ENCODE assay signal across 27 cellular contexts in the genomic region with DNA sequence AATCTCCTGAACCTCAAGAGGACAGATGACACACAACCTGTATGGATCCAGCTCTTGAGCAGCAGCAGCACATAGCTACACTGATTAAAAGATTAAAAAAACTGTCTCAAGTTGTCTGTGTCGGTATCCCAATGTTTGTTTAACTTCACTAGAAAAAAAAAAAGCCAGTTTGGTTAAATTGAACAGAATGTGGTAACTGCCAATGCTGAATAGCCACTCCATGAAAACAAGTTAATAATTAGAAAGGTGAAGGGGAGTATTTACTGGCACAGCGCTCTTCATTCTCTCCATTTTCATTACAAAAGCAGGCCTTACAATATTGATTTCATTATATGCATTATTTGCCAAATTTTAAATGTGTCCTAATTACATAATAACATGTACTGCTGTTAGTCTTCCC. TPM values are rescaled to one million over a fixed set of nuclear protein-coding genes. Genes with fewer than 3 reads are reported as not detected.
DNase-seq lines count a peak whose midpoint lies in the region; ATAC-seq, FAIRE-seq and TF ChIP-seq lines count a peak whose summit lies in the region.
"Had no signal": no experiment of that assay in that cellular context is flagged by ENCODE, and none has a peak within 500 bp of the region (broad histone marks: within the 10 kb centered on the region; RNA-seq: fewer than 3 reads in every experiment).

No MANE protein-coding gene starts in this region.

- TF ChIP-seq RAD21 in HepG2 (CRISPR knock-in tag; IDR thresholded peaks at IDR 0.05): no peak

- H3K4me2 ChIP-seq in HepG2 (ENCODE audit: low read depth, low read length): no peak overlapping the region

- peak overlapping the region; percentile 66 for H3K27ac Mint-ChIP-seq in activated CD4-positive, alpha-beta T cell treated with anti-CD3 and anti-CD28 coated beads for 36 hours
- H3K27ac Mint-ChIP-seq in stimulated activated naive CD8-positive, alpha-beta T cell treated with anti-CD3 and anti-CD28 coated beads, Interleukin-15, Interleukin-2, amounts not matched to agents 100 ng/mL and 50 ng/mL, for 24 hours: peak overlapping the region; percentile 21
- H3K27ac Mint-ChIP-seq in stimulated activated naive CD8-positive, alpha-beta T cell treated with anti-CD3 and anti-CD28 coated beads, Interleukin-15, amount 100 ng/mL, for 72 hours: peak overlapping the region in 1 of 2 donors; percentile 77
- peak overlapping the region; percentile 65 for H3K27ac Mint-ChIP-seq in stimulated activated naive B cell treated with anti-CD40 and anti-IgM and Interleukin-4, amounts not matched to agents 10 μg/mL and 1 μg/mL and 100 μg/mL, for 72 hours
- H3K27ac Mint-ChIP-seq: CD8-positive, alpha-beta T cell had no signal

- in situ Hi-C loops in HepG2 (cut with HindIII; ENCODE audit: extremely low pct_ligation_motif_present, low pct_unique_long_range_greater_than_20kb): no loop called here

- peaks cover 21 to 80% of the 10 kb centered on the region in 2 experiments for H3K36me3 ChIP-seq in HepG2 (replicated peaks in 1 of 2; ENCODE audit: control insufficient read depth in 1 of 2, insufficient read depth in 2 of 2, low read length in 2 of 2)
- H3K36me3 ChIP-seq in upper lobe of left lung: peaks cover 3 to 87% (median 46%) of the 10 kb centered on the region in 4 donors
- H3K36me3 ChIP-seq: uterus had no signal

- H3K27ac ChIP-seq in HepG2 (ENCODE audit: extremely low read length, insufficient read depth, low read length): no peak overlapping the region
- H3K27ac ChIP-seq in upper lobe of left lung: no peak overlapping the region
- H3K27ac ChIP-seq: brain microvascular endothelial cell, gastroesophageal sphincter, SJCRH30, skin epidermis, uterus had no signal

- CTCF ChIA-PET in activated CD4-positive, alpha-beta T cell treated with anti-CD3 and anti-CD28 coated beads for 36 hours (lab: Charles Lee): interaction anchor here (1.1 kb wide), 1 partner anchor 11 kb away, joined by 4 read pairs; no protein-coding TSS in a partner anchor
- CTCF ChIA-PET in HepG2 (lab: Yijun Ruan, JAX; ENCODE audit: low intra/inter-chr PET ratio, low total read pairs): no interaction called here

- TF ChIP-seq EP300 in HepG2 (IDR thresholded peaks at IDR 0.05; ENCODE audit: low read depth in 2 of 2, low read length in 2 of 2) (no peak), HepG2 (CRISPR knock-in tag; IDR thresholded peaks at IDR 0.05; ENCODE audit: borderline replicate concordance) (no peak), upper lobe of left lung (IDR thresholded peaks at IDR 0.05) (no peak)

- ATAC-seq in activated CD4-positive, alpha-beta T cell treated with anti-CD3 and anti-CD28 coated beads for 36 hours: no peak
- ATAC-seq in stimulated activated naive CD8-positive, alpha-beta T cell treated with anti-CD3 and anti-CD28 coated beads, Interleukin-15, amount 100 ng/mL, for 72 hours: no peak
- ATAC-seq in HepG2 (no peak), upper lobe of left lung (ENCODE audit: low FRiP score in 2 of 2) (no peak), GM19395 (IDR thresholded peaks at IDR 0.05; ENCODE audit: unreplicated experiment) (no peak)
- no peak for ATAC-seq in stimulated activated naive B cell treated with anti-CD40 and anti-IgM and Interleukin-4, amounts not matched to agents 10 μg/mL and 1 μg/mL and 100 μg/mL, for 72 hours (replicated peaks)
- ATAC-seq: CD8-positive, alpha-beta T cell; gastroesophageal sphincter; stimulated activated naive CD8-positive, alpha-beta T cell treated with anti-CD3 and anti-CD28 coated beads, Interleukin-15, Interleukin-2, amounts not matched to agents 100 U/mL and 50 U/mL, for 24 hours had no signal

- BruUV-seq in HepG2 (replicated peaks; lab: Mats Ljungman, UMichigan): TSS peak; percentile 54

- no peaks in the 10 kb centered on the region for H3K27me3 ChIP-seq in HepG2 (ENCODE audit: control insufficient read depth in 1 of 2, insufficient read depth in 2 of 2, low read length in 2 of 2)
- H3K27me3 ChIP-seq in upper lobe of left lung: no peaks in the 10 kb centered on the region
- H3K27me3 ChIP-seq: brain microvascular endothelial cell, gastroesophageal sphincter, SJCRH30, uterus had no signal

- no peak for DNase-seq in activated CD4-positive, alpha-beta T cell treated with anti-CD3 and anti-CD28 coated beads for 36 hours
- no peak for DNase-seq in activated CD4-positive, alpha-beta T cell treated with anti-CD3 and anti-CD28 coated beads for 1 hour
- no peak for DNase-seq in stimulated activated naive CD8-positive, alpha-beta T cell treated with anti-CD3 and anti-CD28 coated beads, Interleukin-15, amount 100 ng/mL, for 72 hours
- DNase-seq in HepG2 (ENCODE audit: low spot score): no peak
- no peak for DNase-seq in stimulated activated naive B cell treated with anti-CD40 and anti-IgM and Interleukin-4, amounts not matched to agents 10 μg/mL and 1 μg/mL and 100 μg/mL, for 72 hours
- no peak for DNase-seq in upper lobe of left lung
- DNase-seq: activated B cell treated with CpG ODN at 0.5 μM for 24 hours; activated CD4-positive, alpha-beta T cell treated with anti-CD3 and anti-CD28 coated beads, Interleukin-2, amount 50 U/mL, for 48 hours; amygdala; brain microvascular endothelial cell; CD8-positive, alpha-beta T cell; EL; GOT3; kidney glomerular epithelial cell; NCI-H1092; NCI-H1694; NCI-H446 treated with DMSO at 0.1 percent for 48 hours; NCI-H82; RPMI8226; SJCRH30; stimulated activated naive CD8-positive, alpha-beta T cell treated with anti-CD3 and anti-CD28 coated beads, Interleukin-15, Interleukin-2, amounts not matched to agents 100 U/mL and 50 U/mL, for 24 hours; uterus had no signal

- peaks cover 27% of the 10 kb centered on the region for H4K20me1 ChIP-seq in HepG2 (ENCODE audit: insufficient read depth, low read length)

- 99% methylated on average over 2 of the region's 2 CpGs for WGBS in HepG2 (ENCODE audit: low lambda C conversion rate)
- WGBS in upper lobe of left lung, 2 donors: 76 to 80% methylated on average over 2 of the region's 2 CpGs

- TF ChIP-seq CTCF in HepG2 (CRISPR knock-in tag; IDR thresholded peaks at IDR 0.05): no peak
- no peak for TF ChIP-seq CTCF in upper lobe of left lung (IDR thresholded peaks at IDR 0.05)

- H3K4me1 ChIP-seq in HepG2 (ENCODE audit: insufficient read depth, low read length): peaks cover 14% of the 10 kb centered on the region
- H3K4me1 ChIP-seq in upper lobe of left lung: peaks cover 0 to 3% (median 0%) of the 10 kb centered on the region in 4 donors
- H3K4me1 ChIP-seq: gastroesophageal sphincter, SJCRH30, uterus had no signal

- H3K4me3 ChIP-seq in HepG2 (replicated peaks in 1 of 3; ENCODE audit: insufficient read depth in 1 of 3, low read depth in 2 of 3, low read length in 3 of 3): no peak overlapping the region
- no peak overlapping the region for H3K4me3 ChIP-seq in upper lobe of left lung
- H3K4me3 ChIP-seq: gastroesophageal sphincter, lung, SJCRH30, skin epidermis, uterus had no signal

- peaks cover 7% of the 10 kb centered on the region for H3K79me2 ChIP-seq in HepG2 (ENCODE audit: insufficient read depth, low read length)

- peaks cover 24% of the 10 kb centered on the region for H3K4me1 Mint-ChIP-seq in activated CD4-positive, alpha-beta T cell treated with anti-CD3 and anti-CD28 coated beads for 36 hours
- H3K4me1 Mint-ChIP-seq in stimulated activated naive CD8-positive, alpha-beta T cell treated with anti-CD3 and anti-CD28 coated beads, Interleukin-15, Interleukin-2, amounts not matched to agents 100 ng/mL and 50 ng/mL, for 24 hours (ENCODE audit: low read depth): peaks cover 4% of the 10 kb centered on the region
- H3K4me1 Mint-ChIP-seq in stimulated activated naive CD8-positive, alpha-beta T cell treated with anti-CD3 and anti-CD28 coated beads, Interleukin-15, amount 100 ng/mL, for 72 hours: peaks cover 6% of the 10 kb centered on the region
- H3K4me1 Mint-ChIP-seq in stimulated activated naive B cell treated with anti-CD40 and anti-IgM and Interleukin-4, amounts not matched to agents 10 μg/mL and 1 μg/mL and 100 μg/mL, for 72 hours: peaks cover 20 to 29% of the 10 kb centered on the region in 2 donors
- H3K4me1 Mint-ChIP-seq: activated B cell treated with CpG ODN at 0.5 μM for 24 hours had no signal

- H3K9me3 ChIP-seq in HepG2 (ENCODE audit: low read length): no peaks in the 10 kb centered on the region
- no peaks in the 10 kb centered on the region for H3K9me3 ChIP-seq in upper lobe of left lung
- H3K9me3 ChIP-seq: gastroesophageal sphincter, SJCRH30, uterus had no signal

- POLR2A ChIA-PET in activated CD4-positive, alpha-beta T cell treated with anti-CD3 and anti-CD28 coated beads for 36 hours (lab: Charles Lee): interaction anchor here (0.6 kb wide), 1 partner anchor 20 kb away, joined by 4 read pairs; no protein-coding TSS in a partner anchor
- POLR2A ChIA-PET in HepG2 (lab: Yijun Ruan, JAX): no interaction called here

- H2AFZ ChIP-seq in HepG2 (ENCODE audit: low read length): no peak overlapping the region

- H3K9ac ChIP-seq in HepG2 (ENCODE audit: insufficient read depth, low read depth, low read length): no peak overlapping the region

- H3K27me3 Mint-ChIP-seq in activated CD4-positive, alpha-beta T cell treated with anti-CD3 and anti-CD28 coated beads for 36 hours: no peaks in the 10 kb centered on the region
- no peaks in the 10 kb centered on the region for H3K27me3 Mint-ChIP-seq in stimulated activated naive CD8-positive, alpha-beta T cell treated with anti-CD3 and anti-CD28 coated beads, Interleukin-15, Interleukin-2, amounts not matched to agents 100 ng/mL and 50 ng/mL, for 24 hours
- no peaks in the 10 kb centered on the region for H3K27me3 Mint-ChIP-seq in stimulated activated naive CD8-positive, alpha-beta T cell treated with anti-CD3 and anti-CD28 coated beads, Interleukin-15, amount 100 ng/mL, for 72 hours
- no peaks in the 10 kb centered on the region for H3K27me3 Mint-ChIP-seq in stimulated activated naive B cell treated with anti-CD40 and anti-IgM and Interleukin-4, amounts not matched to agents 10 μg/mL and 1 μg/mL and 100 μg/mL, for 72 hours
- H3K27me3 Mint-ChIP-seq: activated B cell treated with CpG ODN at 0.5 μM for 24 hours had no signal

- H3K36me3 Mint-ChIP-seq in activated CD4-positive, alpha-beta T cell treated with anti-CD3 and anti-CD28 coated beads for 36 hours (ENCODE audit: low read depth): peaks cover 69% of the 10 kb centered on the region
- peaks cover 73% of the 10 kb centered on the region for H3K36me3 Mint-ChIP-seq in stimulated activated naive CD8-positive, alpha-beta T cell treated with anti-CD3 and anti-CD28 coated beads, Interleukin-15, Interleukin-2, amounts not matched to agents 100 ng/mL and 50 ng/mL, for 24 hours (ENCODE audit: low read depth)
- H3K36me3 Mint-ChIP-seq in stimulated activated naive B cell treated with anti-CD40 and anti-IgM and Interleukin-4, amounts not matched to agents 10 μg/mL and 1 μg/mL and 100 μg/mL, for 72 hours: peaks cover 50 to 69% of the 10 kb centered on the region in 2 donors

- no peak for FAIRE-seq in HepG2 (lab: Jason Lieb, UNC)

- intact Hi-C loops in activated CD4-positive, alpha-beta T cell treated with anti-CD3 and anti-CD28 coated beads for 36 hours (cut with DNase I, micrococcal nuclease): loop anchor here in 1 of 2 experiments (5.0 kb wide), 1 partner anchor 73 kb away; no protein-coding TSS in a partner anchor
- intact Hi-C loops in HepG2 (cut with micrococcal nuclease; ENCODE audit: unreplicated experiment): no loop called here

- H3K4me3 Mint-ChIP-seq in activated CD4-positive, alpha-beta T cell treated with anti-CD3 and anti-CD28 coated beads for 36 hours: no peak overlapping the region
- no peak overlapping the region for H3K4me3 Mint-ChIP-seq in stimulated activated naive CD8-positive, alpha-beta T cell treated with anti-CD3 and anti-CD28 coated beads, Interleukin-15, Interleukin-2, amounts not matched to agents 100 ng/mL and 50 ng/mL, for 24 hours
- H3K4me3 Mint-ChIP-seq in stimulated activated naive CD8-positive, alpha-beta T cell treated with anti-CD3 and anti-CD28 coated beads, Interleukin-15, amount 100 ng/mL, for 72 hours: no peak overlapping the region
- H3K4me3 Mint-ChIP-seq in stimulated activated naive B cell treated with anti-CD40 and anti-IgM and Interleukin-4, amounts not matched to agents 10 μg/mL and 1 μg/mL and 100 μg/mL, for 72 hours: no peak overlapping the region
- H3K4me3 Mint-ChIP-seq: activated B cell treated with CpG ODN at 0.5 μM for 24 hours; CD8-positive, alpha-beta T cell had no signal

- TF ChIP-seq POLR2A in HepG2 (IDR thresholded peaks at IDR 0.05; ENCODE audit: insufficient read depth in 1 of 2, low read depth in 2 of 2, low read length in 2 of 2) (no peak), upper lobe of left lung (IDR thresholded peaks at IDR 0.05) (no peak)

- H3K9me3 Mint-ChIP-seq in activated CD4-positive, alpha-beta T cell treated with anti-CD3 and anti-CD28 coated beads for 36 hours (ENCODE audit: low read depth): no peaks in the 10 kb centered on the region
- no peaks in the 10 kb centered on the region for H3K9me3 Mint-ChIP-seq in stimulated activated naive CD8-positive, alpha-beta T cell treated with anti-CD3 and anti-CD28 coated beads, Interleukin-15, Interleukin-2, amounts not matched to agents 100 ng/mL and 50 ng/mL, for 24 hours
- H3K9me3 Mint-ChIP-seq in stimulated activated naive CD8-positive, alpha-beta T cell treated with anti-CD3 and anti-CD28 coated beads, Interleukin-15, amount 100 ng/mL, for 72 hours: no peaks in the 10 kb centered on the region
- no peaks in the 10 kb centered on the region for H3K9me3 Mint-ChIP-seq in stimulated activated naive B cell treated with anti-CD40 and anti-IgM and Interleukin-4, amounts not matched to agents 10 μg/mL and 1 μg/mL and 100 μg/mL, for 72 hours
- H3K9me3 Mint-ChIP-seq: activated B cell treated with CpG ODN at 0.5 μM for 24 hours; CD8-positive, alpha-beta T cell had no signal

RNA-seq across cellular contexts. Expression of gene GDI2, which starts 47.6 kb away (rescaled TPM):
- total RNA-seq in activated CD4-positive, alpha-beta T cell treated with anti-CD3 and anti-CD28 coated beads for 36 hours: 100 to 1,000 TPM; 276 to 290 TPM
- total RNA-seq in HepG2 (2016; rRNA removed; fragmentation: Illumina TruSeq; extraction: Trizol) (477 and 756 TPM in 2 replicates), upper lobe of left lung (100 to 1,000 TPM in 4 of 6 donors, 10 to 100 TPM in 2; 77.5 to 239 (median 176) TPM)
- 312 and 326 TPM in 2 replicates for total RNA-seq in HepG2 (2016; cell fraction: cytosol; rRNA removed; fragmentation: Illumina TruSeq; extraction: Trizol; ENCODE audit: low read depth)
- 471 and 770 TPM in 2 replicates for total RNA-seq in HepG2 (2016; cell fraction: insoluble cytoplasmic fraction; rRNA removed; fragmentation: Illumina TruSeq; extraction: Trizol)
- 290 and 338 TPM in 2 replicates for total RNA-seq in HepG2 (2016; cell fraction: membrane; rRNA removed; fragmentation: Illumina TruSeq; extraction: Trizol)
- 188 and 200 TPM in 2 replicates for total RNA-seq in HepG2 (2016; cell fraction: nucleus; rRNA removed; fragmentation: Illumina TruSeq; extraction: Trizol)
- 118 and 153 TPM in 2 replicates for polyA plus RNA-seq in HepG2 (2011; rRNA removed)
- polyA plus RNA-seq in HepG2 (2011; cell fraction: cytosol; rRNA removed): 141 and 159 TPM in 2 replicates
- 45.6 and 58.6 TPM in 2 replicates for polyA plus RNA-seq in HepG2 (2011; cell fraction: nucleus; rRNA removed)
- polyA plus RNA-seq in HepG2 (2012): 245 and 302 TPM in 2 replicates
- polyA plus RNA-seq in HepG2 (2016; cell fraction: cytosol; fragmentation: Illumina TruSeq; extraction: Trizol; ENCODE audit: low read depth): 68.6 and 71.1 TPM in 2 replicates
- polyA plus RNA-seq in HepG2 (2016; cell fraction: insoluble cytoplasmic fraction; fragmentation: Illumina TruSeq; extraction: Trizol; ENCODE audit: low read depth): 588 and 612 TPM in 2 replicates
- 141 and 156 TPM in 2 replicates for polyA plus RNA-seq in HepG2 (2016; cell fraction: membrane; fragmentation: Illumina TruSeq; extraction: Trizol; ENCODE audit: low read depth)
- polyA plus RNA-seq in HepG2 (2016; cell fraction: nucleus; fragmentation: Illumina TruSeq; extraction: Trizol; ENCODE audit: insufficient read depth, low read depth): 190 and 195 TPM in 2 replicates
- 88.7 and 522 TPM in 2 replicates for polyA minus RNA-seq in HepG2 (2011; rRNA and poly(A)+ RNA removed; ENCODE audit: low replicate concordance)
- 285 and 334 TPM in 2 replicates for polyA minus RNA-seq in HepG2 (2011; cell fraction: cytosol; rRNA and poly(A)+ RNA removed)
- polyA minus RNA-seq in HepG2 (2011; cell fraction: nucleus; rRNA and poly(A)+ RNA removed): 112 and 162 TPM in 2 replicates
